Comparison of ENCODE assay signal across 34 cellular contexts in genomic region chrX:108415891-108416290, GRCh38. TPM values are rescaled to one million over a fixed set of nuclear protein-coding genes. Genes with fewer than 3 reads are reported as not detected.
DNase-seq lines count a peak whose midpoint lies in the region; ATAC-seq, FAIRE-seq and TF ChIP-seq lines count a peak whose summit lies in the region.
"Had no signal": no experiment of that assay in that cellular context is flagged by ENCODE, and none has a peak within 500 bp of the region (broad histone marks: within the 10 kb centered on the region; RNA-seq: fewer than 3 reads in every experiment).

No MANE protein-coding gene starts in this region.

- H3K4me1 ChIP-seq in astrocyte (ENCODE audit: insufficient read depth, low read length) = no peaks in the 10 kb centered on the region
- peaks cover 5% of the 10 kb centered on the region for H3K4me1 ChIP-seq in endothelial cell of umbilical vein (ENCODE audit: control insufficient read depth, extremely low read depth, insufficient read depth, low read length)
- H3K4me1 ChIP-seq: colonic mucosa, upper lobe of right lung had no signal

- no peaks in the 10 kb centered on the region for H3K9me3 Mint-ChIP-seq in astrocyte (ENCODE audit: unreplicated experiment)
- H3K9me3 Mint-ChIP-seq in nephron = no peaks in the 10 kb centered on the region
- no peaks in the 10 kb centered on the region for H3K9me3 Mint-ChIP-seq in activated T-helper 2 cell treated with anti-CD3 and anti-CD28 coated beads, Interferon-gamma antibody, Interleukin-2, Interleukin-4, amounts not matched to agents 10 μg/mL and 5 μg/mL and 100 μg/mL, durations not matched to agents 14 hours and 24 hours and 36 hours
- H3K9me3 Mint-ChIP-seq: activated CD4-positive, alpha-beta memory T cell treated with anti-CD3 and anti-CD28 coated beads, Interleukin-2, amount 10 ng/mL, durations not matched to agents 7 days and 5 days; activated naive CD4-positive, alpha-beta T cell treated with anti-CD3 and anti-CD28 coated beads, Interleukin-2, amount 10 ng/mL, durations not matched to agents 7 days and 5 days; activated T-helper 1 cell treated with anti-CD3 and anti-CD28 coated beads, Interleukin-12 subunit alpha, Interleukin-12 subunit beta, Interleukin-2, Interleukin-4 antibody, amounts not matched to agents 30 ng/mL and 10 ng/mL and 1 ng/mL, durations not matched to agents 14 hours and 24 hours and 36 hours; memory B cell; stimulated activated naive B cell treated with anti-CD40 and anti-IgM and Interleukin-4, amounts not matched to agents 10 μg/mL and 1 μg/mL and 100 μg/mL, for 72 hours had no signal

- peak; percentile 71 for FAIRE-seq in astrocyte (lab: Jason Lieb, UNC)
- no peak for FAIRE-seq in endothelial cell of umbilical vein (lab: Jason Lieb, UNC)
- FAIRE-seq: G401.6, HepG2 had no signal

- no peaks in the 10 kb centered on the region for H3K27me3 ChIP-seq in astrocyte (ENCODE audit: insufficient read depth, low read length)
- no peaks in the 10 kb centered on the region for H3K27me3 ChIP-seq in endothelial cell of umbilical vein (ENCODE audit: control insufficient read depth in 2 of 2, insufficient read depth in 2 of 2, low read length in 2 of 2)
- H3K27me3 ChIP-seq: cardiac muscle cell, colonic mucosa, gastroesophageal sphincter, upper lobe of right lung had no signal

- CTCF ChIA-PET in endothelial cell of umbilical vein (lab: Charles Lee) = no interaction called here

- H3K79me2 ChIP-seq in astrocyte (ENCODE audit: insufficient read depth, low read length) (no peaks in the 10 kb centered on the region), endothelial cell of umbilical vein (ENCODE audit: control insufficient read depth, insufficient read depth, low read length) (no peaks in the 10 kb centered on the region)

- H3K4me3 Mint-ChIP-seq in astrocyte (ENCODE audit: unreplicated experiment) (no peak overlapping the region), nephron (no peak overlapping the region)
- H3K4me3 Mint-ChIP-seq in activated T-helper 2 cell treated with anti-CD3 and anti-CD28 coated beads, Interferon-gamma antibody, Interleukin-2, Interleukin-4, amounts not matched to agents 10 μg/mL and 5 μg/mL and 100 μg/mL, durations not matched to agents 14 hours and 24 hours and 36 hours (ENCODE audit: low read depth) = no peak overlapping the region
- H3K4me3 Mint-ChIP-seq: activated CD4-positive, alpha-beta memory T cell treated with anti-CD3 and anti-CD28 coated beads, Interleukin-2, amount 10 ng/mL, durations not matched to agents 7 days and 5 days; activated naive CD4-positive, alpha-beta T cell treated with anti-CD3 and anti-CD28 coated beads, Interleukin-2, amount 10 ng/mL, durations not matched to agents 7 days and 5 days; activated T-helper 1 cell treated with anti-CD3 and anti-CD28 coated beads, Interleukin-12 subunit alpha, Interleukin-12 subunit beta, Interleukin-2, Interleukin-4 antibody, amounts not matched to agents 30 ng/mL and 10 ng/mL and 1 ng/mL, durations not matched to agents 14 hours and 24 hours and 36 hours; memory B cell; stimulated activated naive B cell treated with anti-CD40 and anti-IgM and Interleukin-4, amounts not matched to agents 10 μg/mL and 1 μg/mL and 100 μg/mL, for 72 hours; T-helper 17 cell had no signal

- no peak for ATAC-seq in HG02571 (IDR thresholded peaks at IDR 0.05; ENCODE audit: unreplicated experiment)
- ATAC-seq: esophagus mucosa; gastroesophageal sphincter; HepG2; left colon; Panc1; stimulated activated naive B cell treated with anti-CD40 and anti-IgM and Interleukin-4, amounts not matched to agents 10 μg/mL and 1 μg/mL and 100 μg/mL, for 72 hours; T-helper 17 cell; upper lobe of right lung had no signal

- H3K36me3 Mint-ChIP-seq in astrocyte (ENCODE audit: low read depth, unreplicated experiment) = no peaks in the 10 kb centered on the region
- no peaks in the 10 kb centered on the region for H3K36me3 Mint-ChIP-seq in nephron (ENCODE audit: low read depth)
- no peaks in the 10 kb centered on the region for H3K36me3 Mint-ChIP-seq in activated T-helper 2 cell treated with anti-CD3 and anti-CD28 coated beads, Interferon-gamma antibody, Interleukin-2, Interleukin-4, amounts not matched to agents 10 μg/mL and 5 μg/mL and 100 μg/mL, durations not matched to agents 14 hours and 24 hours and 36 hours (ENCODE audit: low read depth)
- H3K36me3 Mint-ChIP-seq: activated naive CD4-positive, alpha-beta T cell treated with anti-CD3 and anti-CD28 coated beads, Interleukin-2, amount 10 ng/mL, durations not matched to agents 7 days and 5 days; memory B cell; stimulated activated naive B cell treated with anti-CD40 and anti-IgM and Interleukin-4, amounts not matched to agents 10 μg/mL and 1 μg/mL and 100 μg/mL, for 72 hours had no signal

- H3K4me3 ChIP-seq in astrocyte (ENCODE audit: insufficient read depth, low read depth, low read length) (no peak overlapping the region), endothelial cell of umbilical vein (replicated peaks in 1 of 3; ENCODE audit: insufficient read depth in 1 of 3, low read depth in 1 of 3, low read length in 3 of 3) (no peak overlapping the region)
- H3K4me3 ChIP-seq: BLaER1 treated with 17β-estradiol and CSF1 and Interleukin-3, amounts not matched to agents 10 nM and 100 nM; cardiac muscle cell; colonic mucosa; gastroesophageal sphincter; skin epidermis; upper lobe of right lung had no signal

- in situ Hi-C loops in GM13977 (cut with MboI; ENCODE audit: low pct_unique_long_range_greater_than_20kb, low sequenced_read_pairs, unreplicated experiment) = no loop called here

- H3K36me3 ChIP-seq in astrocyte (ENCODE audit: insufficient read depth, low read length) = no peaks in the 10 kb centered on the region
- no peaks in the 10 kb centered on the region for H3K36me3 ChIP-seq in endothelial cell of umbilical vein (ENCODE audit: control insufficient read depth in 2 of 2, extremely low read depth in 1 of 2, insufficient read depth in 2 of 2, low read length in 2 of 2)
- H3K36me3 ChIP-seq: BLaER1 treated with 17β-estradiol and CSF1 and Interleukin-3, amounts not matched to agents 10 nM and 100 nM; cardiac muscle cell; colonic mucosa; gastroesophageal sphincter; upper lobe of right lung had no signal

- H3K9ac ChIP-seq in astrocyte (ENCODE audit: low read length) (no peak overlapping the region), endothelial cell of umbilical vein (replicated peaks; ENCODE audit: extremely low read depth, insufficient read depth, low read length) (no peak overlapping the region)
- H3K9ac ChIP-seq: BLaER1 treated with 17β-estradiol and CSF1 and Interleukin-3, amounts not matched to agents 10 nM and 100 nM had no signal

- DNase-seq in M059J (ENCODE audit: low read depth) = peak; percentile 60
- peak; percentile 55 for DNase-seq in astrocyte (ENCODE audit: low read depth)
- DNase-seq in endothelial cell of umbilical vein (ENCODE audit: low read depth, low spot score) = peak; percentile 1
- DNase-seq in activated T-helper 2 cell treated with anti-CD3 and anti-CD28 coated beads, Interferon-gamma antibody, Interleukin-2, Interleukin-4, amounts not matched to agents 10 μg/mL and 5 μg/mL and 100 μg/mL, durations not matched to agents 14 hours and 24 hours and 36 hours (ENCODE audit: low spot score) = no peak
- DNase-seq in GM13977 (ENCODE audit: low spot score) = no peak
- DNase-seq: activated CD4-positive, alpha-beta memory T cell treated with anti-CD3 and anti-CD28 coated beads, Interleukin-2, amount 10 ng/mL, durations not matched to agents 7 days and 5 days; activated CD4-positive, alpha-beta T cell treated with anti-CD3 and anti-CD28 coated beads for 1 hour; activated CD8-positive, alpha-beta memory T cell treated with anti-CD3 and anti-CD28 coated beads, Interleukin-2, amount 50 U/mL, for 48 hours; activated naive CD4-positive, alpha-beta T cell treated with anti-CD3 and anti-CD28 coated beads, Interleukin-2, amount 10 ng/mL, durations not matched to agents 7 days and 5 days; colonic mucosa; COR-L47; DMS79; effector memory CD4-positive, alpha-beta T cell; HCEC 1CT; left colon; NCI-H1048; NCI-H1694 treated with DMSO at 0.1 percent for 48 hours; NCI-H524 treated with DMSO at 0.1 percent for 48 hours; SHP77; stimulated activated naive B cell treated with anti-CD40 and anti-IgM and Interleukin-4, amounts not matched to agents 10 μg/mL and 1 μg/mL and 100 μg/mL, for 72 hours; T-helper 17 cell; upper lobe of right lung had no signal

- TF ChIP-seq CTCF in astrocyte (IDR thresholded peaks at IDR 0.05; ENCODE audit: insufficient read depth, low read depth, low read length) (no peak), endothelial cell of umbilical vein (IDR thresholded peaks at IDR 0.05; ENCODE audit: extremely low read depth in 1 of 2, insufficient read depth in 1 of 2, low read depth in 1 of 2, low read length in 2 of 2) (no peak), nephron (IDR thresholded peaks at IDR 0.05; ENCODE audit: unreplicated experiment in 3 of 3) (no peak), GM13977 (IDR thresholded peaks at IDR 0.05; ENCODE audit: extremely low read depth, insufficient read depth, missing control alignments) (no peak)

- no peaks in the 10 kb centered on the region for H3K9me1 ChIP-seq in endothelial cell of umbilical vein (replicated peaks; ENCODE audit: control insufficient read depth, extremely low read depth, insufficient read depth, low read length)

- H2AFZ ChIP-seq in astrocyte (ENCODE audit: low read depth, low read length) = no peak overlapping the region
- H2AFZ ChIP-seq in endothelial cell of umbilical vein (ENCODE audit: low read depth, low read length) = no peak overlapping the region

- H4K20me1 ChIP-seq in astrocyte (ENCODE audit: insufficient read depth, low read length) = no peaks in the 10 kb centered on the region
- no peaks in the 10 kb centered on the region for H4K20me1 ChIP-seq in endothelial cell of umbilical vein (replicated peaks; ENCODE audit: control insufficient read depth, extremely low read depth, insufficient read depth, low read length)
- H4K20me1 ChIP-seq: BLaER1 treated with 17β-estradiol and CSF1 and Interleukin-3, amounts not matched to agents 10 nM and 100 nM had no signal

- no peak for TF ChIP-seq POLR2A in endothelial cell of umbilical vein (IDR thresholded peaks at IDR 0.05; ENCODE audit: low read depth, low read length)

- H3K9me3 ChIP-seq in astrocyte (ENCODE audit: insufficient read depth, low read depth, low read length) = no peaks in the 10 kb centered on the region
- H3K9me3 ChIP-seq in endothelial cell of umbilical vein (replicated peaks; ENCODE audit: control insufficient read depth, insufficient read depth, low read length) = no peaks in the 10 kb centered on the region
- H3K9me3 ChIP-seq: BLaER1 treated with 17β-estradiol and CSF1 and Interleukin-3, amounts not matched to agents 10 nM and 100 nM; colonic mucosa; gastroesophageal sphincter; upper lobe of right lung had no signal

- H3K4me2 ChIP-seq in astrocyte (ENCODE audit: low read length) = no peak overlapping the region
- H3K4me2 ChIP-seq in endothelial cell of umbilical vein (ENCODE audit: insufficient read depth, low read length) = no peak overlapping the region
- H3K4me2 ChIP-seq: BLaER1 treated with 17β-estradiol and CSF1 and Interleukin-3, amounts not matched to agents 10 nM and 100 nM had no signal

- H3K27me3 Mint-ChIP-seq in astrocyte (ENCODE audit: low read depth, unreplicated experiment) = no peaks in the 10 kb centered on the region
- H3K27me3 Mint-ChIP-seq in nephron (ENCODE audit: low read depth) = no peaks in the 10 kb centered on the region
- H3K27me3 Mint-ChIP-seq in activated T-helper 2 cell treated with anti-CD3 and anti-CD28 coated beads, Interferon-gamma antibody, Interleukin-2, Interleukin-4, amounts not matched to agents 10 μg/mL and 5 μg/mL and 100 μg/mL, durations not matched to agents 14 hours and 24 hours and 36 hours (ENCODE audit: low read depth) = no peaks in the 10 kb centered on the region
- H3K27me3 Mint-ChIP-seq: activated CD4-positive, alpha-beta memory T cell treated with anti-CD3 and anti-CD28 coated beads, Interleukin-2, amount 10 ng/mL, durations not matched to agents 7 days and 5 days; activated naive CD4-positive, alpha-beta T cell treated with anti-CD3 and anti-CD28 coated beads, Interleukin-2, amount 10 ng/mL, durations not matched to agents 7 days and 5 days; memory B cell; T-helper 17 cell had no signal

- H3K27ac ChIP-seq in astrocyte (ENCODE audit: low read depth, low read length) (no peak overlapping the region), endothelial cell of umbilical vein (ENCODE audit: insufficient read depth, low read depth, low read length) (no peak overlapping the region)
- H3K27ac ChIP-seq: BLaER1 treated with 17β-estradiol and CSF1 and Interleukin-3, amounts not matched to agents 10 nM and 100 nM; cardiac muscle cell; colonic mucosa; skin epidermis; upper lobe of right lung had no signal

- dilution Hi-C loops in endothelial cell of umbilical vein (cut with MboI; ENCODE audit: extremely low pct_ligation_motif_present, low sequenced_read_pairs) = no loop called here

- POLR2A ChIA-PET in endothelial cell of umbilical vein (lab: Charles Lee) = no interaction called here

- H3K4me1 Mint-ChIP-seq in astrocyte (ENCODE audit: low read depth, unreplicated experiment) (peaks cover 1% of the 10 kb centered on the region), nephron (peaks cover 40% of the 10 kb centered on the region)
- no peaks in the 10 kb centered on the region for H3K4me1 Mint-ChIP-seq in activated T-helper 2 cell treated with anti-CD3 and anti-CD28 coated beads, Interferon-gamma antibody, Interleukin-2, Interleukin-4, amounts not matched to agents 10 μg/mL and 5 μg/mL and 100 μg/mL, durations not matched to agents 14 hours and 24 hours and 36 hours (ENCODE audit: low read depth)
- H3K4me1 Mint-ChIP-seq: activated CD4-positive, alpha-beta memory T cell treated with anti-CD3 and anti-CD28 coated beads, Interleukin-2, amount 10 ng/mL, durations not matched to agents 7 days and 5 days; activated naive CD4-positive, alpha-beta T cell treated with anti-CD3 and anti-CD28 coated beads, Interleukin-2, amount 10 ng/mL, durations not matched to agents 7 days and 5 days; memory B cell; stimulated activated naive B cell treated with anti-CD40 and anti-IgM and Interleukin-4, amounts not matched to agents 10 μg/mL and 1 μg/mL and 100 μg/mL, for 72 hours; T-helper 17 cell had no signal

- no TSS peak for BruUV-seq in endothelial cell of umbilical vein (replicated peaks; lab: Mats Ljungman, UMichigan)

- no peak overlapping the region for H3K27ac Mint-ChIP-seq in astrocyte (ENCODE audit: unreplicated experiment)
- peak overlapping the region in 2 of 3 experiments; percentile 50 to 91 for H3K27ac Mint-ChIP-seq in nephron
- H3K27ac Mint-ChIP-seq in activated T-helper 2 cell treated with anti-CD3 and anti-CD28 coated beads, Interferon-gamma antibody, Interleukin-2, Interleukin-4, amounts not matched to agents 10 μg/mL and 5 μg/mL and 100 μg/mL, durations not matched to agents 14 hours and 24 hours and 36 hours = no peak overlapping the region
- H3K27ac Mint-ChIP-seq: activated CD4-positive, alpha-beta memory T cell treated with anti-CD3 and anti-CD28 coated beads, Interleukin-2, amount 10 ng/mL, durations not matched to agents 7 days and 5 days; activated naive CD4-positive, alpha-beta T cell treated with anti-CD3 and anti-CD28 coated beads, Interleukin-2, amount 10 ng/mL, durations not matched to agents 7 days and 5 days; activated T-helper 1 cell treated with anti-CD3 and anti-CD28 coated beads, Interleukin-12 subunit alpha, Interleukin-12 subunit beta, Interleukin-2, Interleukin-4 antibody, amounts not matched to agents 30 ng/mL and 10 ng/mL and 1 ng/mL, durations not matched to agents 14 hours and 24 hours and 36 hours; memory B cell; stimulated activated naive B cell treated with anti-CD40 and anti-IgM and Interleukin-4, amounts not matched to agents 10 μg/mL and 1 μg/mL and 100 μg/mL, for 72 hours; T-helper 17 cell had no signal

- intact Hi-C loops in endothelial cell of umbilical vein (cut with micrococcal nuclease) = no loop called here
- intact Hi-C loops in activated T-helper 2 cell treated with anti-CD3 and anti-CD28 coated beads, Interferon-gamma antibody, Interleukin-2, Interleukin-4, amounts not matched to agents 10 μg/mL and 5 μg/mL and 100 μg/mL, durations not matched to agents 14 hours and 24 hours and 36 hours (cut with micrococcal nuclease) = no loop called here

RNA-seq across cellular contexts. Expression of gene COL4A6, which starts 22.3 kb away (rescaled TPM):
- 0.47 and 0.94 TPM in 2 replicates for total RNA-seq in M059J (2014; rRNA removed; shearing (Covaris generic))
- total RNA-seq in astrocyte (4.4 and 8.1 TPM in 2 replicates), endothelial cell of umbilical vein (0.49 and 0.92 TPM in 2 replicates)
- polyA plus RNA-seq in endothelial cell of umbilical vein = 0.33 and 0.62 TPM in 2 replicates
- polyA plus RNA-seq in endothelial cell of umbilical vein (2011; cell fraction: cytosol; rRNA removed) = 0.80 and 0.89 TPM in 2 replicates
- 2.7 and 3.1 TPM in 2 replicates for polyA plus RNA-seq in endothelial cell of umbilical vein (2011; cell fraction: nucleus; rRNA removed)
- 2.0 and 2.6 TPM in 2 replicates for polyA plus RNA-seq in endothelial cell of umbilical vein (2012)
- polyA minus RNA-seq in endothelial cell of umbilical vein = 0.70 and 0.75 TPM in 2 replicates
- polyA minus RNA-seq in endothelial cell of umbilical vein (2011; cell fraction: cytosol; rRNA and poly(A)+ RNA removed) = 19.7 TPM
- 0.82 and 1.9 TPM in 2 replicates for polyA minus RNA-seq in endothelial cell of umbilical vein (2011; cell fraction: nucleus; rRNA and poly(A)+ RNA removed)
- not detected in 2 replicates for total RNA-seq in activated T-helper 2 cell treated with anti-CD3 and anti-CD28 coated beads, Interferon-gamma antibody, Interleukin-2, Interleukin-4, amounts not matched to agents 10 μg/mL and 5 μg/mL and 100 μg/mL, durations not matched to agents 14 hours and 24 hours and 36 hours
- total RNA-seq: activated CD4-positive, alpha-beta memory T cell treated with anti-CD3 and anti-CD28 coated beads, Interleukin-2, amount 10 ng/mL, durations not matched to agents 7 days and 5 days; activated T-helper 1 cell treated with anti-CD3 and anti-CD28 coated beads, Interleukin-12 subunit alpha, Interleukin-12 subunit beta, Interleukin-2, Interleukin-4 antibody, amounts not matched to agents 30 ng/mL and 10 ng/mL and 1 ng/mL, durations not matched to agents 14 hours and 24 hours and 36 hours; T-helper 17 cell had no signal

RNA-seq across cellular contexts. Expression of gene COL4A5, which starts 23.7 kb away (rescaled TPM):
- total RNA-seq in M059J (2014; rRNA removed; shearing (Covaris generic)) = 2.2 and 7.2 TPM in 2 replicates
- total RNA-seq in astrocyte = 57.1 and 57.9 TPM in 2 replicates
- total RNA-seq in endothelial cell of umbilical vein = 15.4 and 28.1 TPM in 2 replicates
- 27.9 and 28.8 TPM in 2 replicates for polyA plus RNA-seq in endothelial cell of umbilical vein
- polyA plus RNA-seq in endothelial cell of umbilical vein (2011; cell fraction: cytosol; rRNA removed) = 18.7 and 21.3 TPM in 2 replicates
- 116 and 148 TPM in 2 replicates for polyA plus RNA-seq in endothelial cell of umbilical vein (2011; cell fraction: nucleus; rRNA removed)
- polyA plus RNA-seq in endothelial cell of umbilical vein (2012) = 36.2 and 40.3 TPM in 2 replicates
- 44.0 and 46.5 TPM in 2 replicates for polyA minus RNA-seq in endothelial cell of umbilical vein
- 23.7 TPM for polyA minus RNA-seq in endothelial cell of umbilical vein (2011; cell fraction: cytosol; rRNA and poly(A)+ RNA removed)
- 44.4 and 65.6 TPM in 2 replicates for polyA minus RNA-seq in endothelial cell of umbilical vein (2011; cell fraction: nucleus; rRNA and poly(A)+ RNA removed)
- total RNA-seq in activated T-helper 2 cell treated with anti-CD3 and anti-CD28 coated beads, Interferon-gamma antibody, Interleukin-2, Interleukin-4, amounts not matched to agents 10 μg/mL and 5 μg/mL and 100 μg/mL, durations not matched to agents 14 hours and 24 hours and 36 hours = not detected in 2 replicates
- total RNA-seq: activated CD4-positive, alpha-beta memory T cell treated with anti-CD3 and anti-CD28 coated beads, Interleukin-2, amount 10 ng/mL, durations not matched to agents 7 days and 5 days; activated T-helper 1 cell treated with anti-CD3 and anti-CD28 coated beads, Interleukin-12 subunit alpha, Interleukin-12 subunit beta, Interleukin-2, Interleukin-4 antibody, amounts not matched to agents 30 ng/mL and 10 ng/mL and 1 ng/mL, durations not matched to agents 14 hours and 24 hours and 36 hours; T-helper 17 cell had no signal

Comparison
In these comparisons a context has a peak if more than half of its experiments do, and no peak if none do; other contexts are left out.
1. DNase-seq: peak in M059J (single experiment), astrocyte (single experiment) and endothelial cell of umbilical vein (single experiment); none in activated T-helper 2 cell treated with anti-CD3 and anti-CD28 coated beads, Interferon-gamma antibody, Interleukin-2, Interleukin-4, amounts not matched to agents 10 μg/mL and 5 μg/mL and 100 μg/mL, durations not matched to agents 14 hours and 24 hours and 36 hours (single experiment) and GM13977 (single experiment).
2. H3K27ac Mint-ChIP-seq: peak in nephron (2 of 3); none in astrocyte (single experiment) and activated T-helper 2 cell treated with anti-CD3 and anti-CD28 coated beads, Interferon-gamma antibody, Interleukin-2, Interleukin-4, amounts not matched to agents 10 μg/mL and 5 μg/mL and 100 μg/mL, durations not matched to agents 14 hours and 24 hours and 36 hours (single experiment).